Comparison of ENCODE assay signal across 1 cellular context in the genomic region with DNA sequence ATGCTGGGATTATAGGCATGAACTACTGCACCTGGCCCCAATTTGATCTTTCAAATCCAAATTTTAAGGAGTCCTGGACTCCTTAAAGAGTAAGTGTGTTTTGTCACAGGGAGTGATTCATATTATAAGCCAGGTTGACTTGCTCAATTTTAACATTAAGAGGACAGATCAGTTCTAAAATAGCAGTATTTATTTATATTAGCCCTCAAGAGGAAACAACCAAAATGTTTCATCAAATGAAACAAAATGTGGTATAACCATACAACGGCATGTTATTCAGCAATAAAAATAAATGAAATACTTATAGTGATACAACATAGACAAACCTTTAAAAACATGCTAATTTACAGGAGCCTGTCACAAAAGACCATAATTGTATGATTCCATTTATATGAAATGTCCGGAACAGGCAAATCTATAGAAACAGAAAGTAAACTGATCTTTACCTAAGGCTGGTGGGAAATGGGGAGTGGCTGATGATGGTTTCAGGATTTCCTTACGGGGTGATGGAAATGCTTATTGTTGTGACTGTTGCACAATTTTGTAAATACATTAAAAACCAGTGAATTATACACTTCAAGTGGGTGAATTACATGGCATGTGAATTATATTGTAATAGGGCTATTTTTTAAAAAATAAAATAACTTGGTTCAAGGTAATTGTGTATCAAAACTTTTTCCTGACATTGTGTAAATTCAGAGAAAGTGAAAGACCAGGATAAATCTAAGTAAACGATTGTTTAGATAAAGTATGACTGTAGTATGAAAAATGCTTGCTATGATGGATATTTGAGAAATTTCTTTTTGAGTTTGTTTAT.
TF ChIP-seq lines count a peak whose summit lies in the region.

No MANE protein-coding gene starts in this region.

TF ChIP-seq in IMR-90, 13 proteins besides CTCF, POLR2A, EP300 and RAD21:
- TF ChIP-seq RFX5 (IDR thresholded peaks at IDR 0.05; ENCODE audit: low read depth, low read length) (no peak), CEBPB (IDR thresholded peaks at IDR 0.05; ENCODE audit: low read depth, low read length) (peak; percentile 73), RCOR1 (IDR thresholded peaks at IDR 0.05; ENCODE audit: insufficient replicate concordance, low read length) (no peak)
